21 cellular contexts compared by ENCODE assay signal in the genomic region with DNA sequence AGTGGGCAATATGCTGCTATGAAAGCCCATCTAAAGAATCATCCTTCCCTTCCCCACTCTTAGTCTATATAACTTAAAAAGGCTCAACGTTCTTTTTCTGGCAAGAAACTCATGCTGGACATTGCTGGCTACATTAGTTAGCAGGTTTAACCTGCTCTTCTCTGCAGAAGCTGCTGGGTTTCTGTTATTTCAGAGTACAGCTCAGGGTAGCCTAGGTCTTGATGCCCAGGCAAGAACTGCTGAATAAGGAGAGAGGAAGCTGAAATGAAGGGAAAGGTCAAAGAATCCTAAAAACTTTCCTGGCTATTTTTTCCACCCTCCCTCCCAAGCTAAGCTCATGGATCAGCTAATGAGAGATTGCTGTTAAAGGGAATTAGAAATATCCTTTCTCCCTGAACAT.
DNase-seq lines count a peak whose midpoint lies in the region; TF ChIP-seq lines count a peak whose summit lies in the region.
"Had no signal": no experiment of that assay in that cellular context is flagged by ENCODE, and none has a peak within 500 bp of the region (broad histone marks: within the 10 kb centered on the region; RNA-seq: fewer than 3 reads in every experiment).

No MANE protein-coding gene starts in this region.

- H4K8ac ChIP-seq in mesenchymal stem cell (ENCODE audit: low read length), result no peak overlapping the region

- H3K4me3 ChIP-seq in cardiac muscle cell, result no peak overlapping the region
- H3K4me3 ChIP-seq in right atrium auricular region, result no peak overlapping the region
- no peak overlapping the region for H3K4me3 ChIP-seq in Karpas-422 (ENCODE audit: low read length)
- no peak overlapping the region for H3K4me3 ChIP-seq in adrenal gland
- H3K4me3 ChIP-seq in mesenchymal stem cell (ENCODE audit: insufficient read depth in 1 of 2, low read depth in 1 of 2, low read length in 2 of 2), result no peak overlapping the region
- H3K4me3 ChIP-seq in osteoblast (ENCODE audit: insufficient read depth, low read length), result no peak overlapping the region
- H3K4me3 ChIP-seq: Peyer's patch, SJSA1 had no signal

- TF ChIP-seq CTCF in cardiac muscle cell (IDR thresholded peaks at IDR 0.05; ENCODE audit: low read depth, low read length) (no peak), right atrium auricular region (IDR thresholded peaks at IDR 0.05) (no peak), adrenal gland (IDR thresholded peaks at IDR 0.05) (no peak), osteoblast (IDR thresholded peaks at IDR 0.05; ENCODE audit: extremely low read depth, low read depth, low read length) (no peak)

- H2BK5ac ChIP-seq in mesenchymal stem cell (ENCODE audit: low read depth, low read length, poor library complexity, severe bottlenecking), result no peak overlapping the region

- no peak overlapping the region for H3K23ac ChIP-seq in mesenchymal stem cell (ENCODE audit: low read length in 2 of 2)

- no peak overlapping the region for H3K4ac ChIP-seq in mesenchymal stem cell (ENCODE audit: low read depth in 1 of 2, low read length in 2 of 2)

- H3K27ac ChIP-seq in cardiac muscle cell, result peak overlapping the region; percentile 71
- H3K27ac ChIP-seq in right atrium auricular region, result no peak overlapping the region
- H3K27ac ChIP-seq in Karpas-422 (ENCODE audit: low read length), result no peak overlapping the region; the same call in 1 of the 2 replicates
- H3K27ac ChIP-seq in adrenal gland, result peak overlapping the region in 3 of 5 donors; percentile 9 to 16 (median 10)
- H3K27ac ChIP-seq in mesenchymal stem cell (ENCODE audit: low read length, poor library complexity, severe bottlenecking), result no peak overlapping the region
- H3K27ac ChIP-seq in osteoblast (ENCODE audit: low read depth, low read length), result no peak overlapping the region
- H3K27ac ChIP-seq: C4-2B, Peyer's patch, SJSA1 had no signal

- no peak overlapping the region for H2BK15ac ChIP-seq in mesenchymal stem cell (ENCODE audit: low read depth, poor library complexity, severe bottlenecking)

- no peak overlapping the region for H4K91ac ChIP-seq in mesenchymal stem cell (ENCODE audit: low read length)

- H2BK12ac ChIP-seq in mesenchymal stem cell (ENCODE audit: low read length in 2 of 2), result no peak overlapping the region

- H3K27me3 ChIP-seq in cardiac muscle cell, result no peaks in the 10 kb centered on the region
- H3K27me3 ChIP-seq in right atrium auricular region, result no peaks in the 10 kb centered on the region
- H3K27me3 ChIP-seq in Karpas-422 (ENCODE audit: low read length), result no peaks in the 10 kb centered on the region
- no peaks in the 10 kb centered on the region for H3K27me3 ChIP-seq in adrenal gland
- no peaks in the 10 kb centered on the region for H3K27me3 ChIP-seq in mesenchymal stem cell (ENCODE audit: control insufficient read depth in 1 of 2, insufficient read depth in 1 of 2, low read length in 2 of 2)
- no peaks in the 10 kb centered on the region for H3K27me3 ChIP-seq in osteoblast (ENCODE audit: insufficient read depth, low read length)
- H3K27me3 ChIP-seq: Peyer's patch, SJSA1 had no signal

- 14 to 33% (median 21%) methylated on average over 1 of the region's 1 CpG for WGBS in adrenal gland, 4 donors
- WGBS in mesenchymal stem cell, result 65% methylated on average over 1 of the region's 1 CpG

- H3K14ac ChIP-seq in mesenchymal stem cell (ENCODE audit: low read length in 2 of 2), result no peak overlapping the region

- intact Hi-C loops in adrenal gland (cut with DNase I), result no loop called here

- H2BK120ac ChIP-seq in mesenchymal stem cell (ENCODE audit: low read depth, low read length), result no peak overlapping the region

- no peak overlapping the region for H2AK5ac ChIP-seq in mesenchymal stem cell (ENCODE audit: low read length, severe bottlenecking)

- no peak overlapping the region for H3K9ac ChIP-seq in Karpas-422 (ENCODE audit: low read length)
- peak overlapping the region; percentile 13 for H3K9ac ChIP-seq in mesenchymal stem cell (ENCODE audit: low read length)

- peak; percentile 6 to 9 for DNase-seq in cardiac muscle cell (ENCODE audit: low read depth in 1 of 2, low spot score in 1 of 2)
- DNase-seq in right atrium auricular region (ENCODE audit: low spot score), result no peak
- no peak for DNase-seq in Karpas-422
- no peak for DNase-seq in adrenal gland
- DNase-seq in mesenchymal stem cell, result peak; percentile 16
- no peak for DNase-seq in NCI-H1436 treated with DMSO at 0.1 percent for 48 hours (lab: John Stamatoyannopoulos, UW)
- DNase-seq in osteoblast (ENCODE audit: insufficient read length, low spot score, missing footprints), result no peak
- DNase-seq in DMS79 treated with DMSO at 0.1 percent for 48 hours (lab: John Stamatoyannopoulos, UW), result no peak
- DNase-seq: 8988T, EL, GF-D8, GOT3, NCI-H1092, NCI-H1436, NCI-H1930, NCI-H226, NCI-H510A treated with DMSO at 0.1 percent for 48 hours, NCI-H774, Peyer's patch had no signal

- H3K9me3 ChIP-seq in cardiac muscle cell (ENCODE audit: low read depth) (no peaks in the 10 kb centered on the region), right atrium auricular region (no peaks in the 10 kb centered on the region), Karpas-422 (ENCODE audit: low read length) (no peaks in the 10 kb centered on the region), adrenal gland (replicated peaks in 1 of 3) (no peaks in the 10 kb centered on the region), mesenchymal stem cell (ENCODE audit: control insufficient read depth, low read length) (no peaks in the 10 kb centered on the region), osteoblast (ENCODE audit: low read depth, low read length) (no peaks in the 10 kb centered on the region)
- H3K9me3 ChIP-seq: Peyer's patch, SJSA1 had no signal

- peaks cover 18% of the 10 kb centered on the region for H3K4me1 ChIP-seq in cardiac muscle cell (ENCODE audit: low read depth)
- peaks cover 0 to 6% of the 10 kb centered on the region in 2 donors for H3K4me1 ChIP-seq in right atrium auricular region
- H3K4me1 ChIP-seq in Karpas-422 (ENCODE audit: low read length), result peaks cover 25% of the 10 kb centered on the region
- peaks cover 0 to 11% of the 10 kb centered on the region in 2 donors for H3K4me1 ChIP-seq in adrenal gland (replicated peaks in 1 of 2)
- no peaks in the 10 kb centered on the region for H3K4me1 ChIP-seq in mesenchymal stem cell (ENCODE audit: control insufficient read depth, insufficient read depth, low read depth, low read length)
- peaks cover 3% of the 10 kb centered on the region for H3K4me1 ChIP-seq in osteoblast (ENCODE audit: insufficient read depth, low read length)
- H3K4me1 ChIP-seq: Peyer's patch, SJSA1 had no signal

- no peaks in the 10 kb centered on the region for H3K9me2 ChIP-seq in Karpas-422 (replicated peaks; ENCODE audit: insufficient read depth, low read length)

- H3K79me1 ChIP-seq in mesenchymal stem cell (replicated peaks; ENCODE audit: low read length, poor library complexity, severe bottlenecking), result no peaks in the 10 kb centered on the region

- H3K18ac ChIP-seq in mesenchymal stem cell (ENCODE audit: low read depth in 1 of 2, low read length in 2 of 2), result no peak overlapping the region

- H3K79me2 ChIP-seq in Karpas-422 (ENCODE audit: low read length) (peaks cover 48% of the 10 kb centered on the region), osteoblast (ENCODE audit: insufficient read depth, low read length) (no peaks in the 10 kb centered on the region)

- no peaks in the 10 kb centered on the region for H4K20me1 ChIP-seq in Karpas-422 (ENCODE audit: insufficient read depth, low read depth, low read length)
- H4K20me1 ChIP-seq in osteoblast (ENCODE audit: insufficient read depth, low read length), result no peaks in the 10 kb centered on the region

- TF ChIP-seq POLR2A in adrenal gland (IDR thresholded peaks at IDR 0.05), result no peak

- H3K4me2 ChIP-seq in Karpas-422 (ENCODE audit: low read depth, low read length, poor library complexity, severe bottlenecking), result peak overlapping the region; percentile 1
- H3K4me2 ChIP-seq in mesenchymal stem cell (ENCODE audit: low read length, poor library complexity, severe bottlenecking), result no peak overlapping the region
- H3K4me2 ChIP-seq in osteoblast (ENCODE audit: insufficient read depth, low read length), result no peak overlapping the region

- H3K36me3 ChIP-seq in cardiac muscle cell (peaks cover 4% of the 10 kb centered on the region), right atrium auricular region (no peaks in the 10 kb centered on the region), Karpas-422 (ENCODE audit: insufficient read depth, low read length) (peaks cover 22% of the 10 kb centered on the region), adrenal gland (replicated peaks in 1 of 2) (no peaks in the 10 kb centered on the region), mesenchymal stem cell (ENCODE audit: control insufficient read depth in 1 of 2, insufficient read depth in 2 of 2, low read depth in 1 of 2, low read length in 2 of 2) (peaks cover 0 to 38% of the 10 kb centered on the region in 2 experiments), osteoblast (ENCODE audit: insufficient read depth, low read length) (peaks cover 4% of the 10 kb centered on the region)
- H3K36me3 ChIP-seq: Peyer's patch had no signal

- H2AFZ ChIP-seq in Karpas-422 (ENCODE audit: low read length) (no peak overlapping the region), mesenchymal stem cell (ENCODE audit: low read depth, low read length) (no peak overlapping the region), osteoblast (ENCODE audit: low read length) (no peak overlapping the region)

Comparison
In these comparisons a context has a peak if more than half of its experiments do, and no peak if none do; other contexts are left out.
1. DNase-seq: peak in cardiac muscle cell (2 of 2) and mesenchymal stem cell (single experiment); none in right atrium auricular region (single experiment), Karpas-422 (single experiment), adrenal gland (0 of 7), NCI-H1436 treated with DMSO at 0.1 percent for 48 hours (single experiment), osteoblast (single experiment) and DMS79 treated with DMSO at 0.1 percent for 48 hours (single experiment).
2. H3K27ac ChIP-seq: peak in cardiac muscle cell (single experiment) and adrenal gland (3 of 5); none in right atrium auricular region (0 of 2), Karpas-422 (single experiment), mesenchymal stem cell (single experiment) and osteoblast (single experiment).